Comparison of ENCODE assay signal across 8 cellular contexts in genomic region chr9:447230-448025, GRCh38. TPM values are rescaled to one million over a fixed set of nuclear protein-coding genes. Genes with fewer than 3 reads are reported as not detected.
DNase-seq lines count a peak whose midpoint lies in the region; ATAC-seq and TF ChIP-seq lines count a peak whose summit lies in the region.

No MANE protein-coding gene starts in this region.

- peak overlapping the region; percentile 67 for H2AFZ ChIP-seq in mammary epithelial cell (ENCODE audit: low read depth, low read length)

- H3K27me3 ChIP-seq in mammary epithelial cell (ENCODE audit: insufficient read depth, low read length) = no peaks in the 10 kb centered on the region

- H3K4me2 ChIP-seq in mammary epithelial cell (ENCODE audit: insufficient read depth, low read depth, low read length) = peak overlapping the region; percentile 59

- DNase-seq in T-helper 9 cell (peak; percentile 23), mammary epithelial cell (peak; percentile 97), head of caudate nucleus (no peak), SKM-1 treated with dmso at 0.1 percent for 144 hours (lab: John Stamatoyannopoulos, UW; ENCODE audit: unreplicated experiment) (no peak)
- DNase-seq in stimulated activated CD4-positive, alpha-beta T cell treated with anti-CD3 and anti-CD28 coated beads, TNF-alpha, amount 100 ng/mL, for 24 hours (ENCODE audit: low read depth in 3 of 3) = peak; percentile 22 to 37 (median 31)

- peak overlapping the region; percentile 77 for H3K27ac ChIP-seq in mammary epithelial cell (ENCODE audit: insufficient read depth, low read depth, low read length)

- TF ChIP-seq CTCF in mammary epithelial cell (conservative IDR thresholded peaks at IDR 0.05 in 1 of 2, IDR thresholded peaks at IDR 0.05 in 1 of 2; ENCODE audit: extremely low read depth in 1 of 2, insufficient read depth in 1 of 2, low read depth in 1 of 2, low read length in 2 of 2) = no peak

- in situ Hi-C loops in mammary epithelial cell (cut with MboI; ENCODE audit: low sequenced_read_pairs in 2 of 2) = no loop called here

- WGBS in mammary epithelial cell (ENCODE audit: low coverage, missing lambda C conversion rate) = 50% methylated on average over 4 of the region's 4 CpGs

- intact Hi-C loops in mammary epithelial cell (cut with micrococcal nuclease) = no loop called here
- intact Hi-C loops in head of caudate nucleus (cut with DNase I) = no loop called here

- H3K4me3 ChIP-seq in mammary epithelial cell (replicated peaks in 1 of 3; ENCODE audit: insufficient read depth in 1 of 3, low read depth in 2 of 3, low read length in 3 of 3) = no peak overlapping the region

- peaks cover 42% of the 10 kb centered on the region for H3K4me1 ChIP-seq in mammary epithelial cell (ENCODE audit: insufficient read depth, low read length)

- CTCF ChIA-PET in mammary epithelial cell (lab: Charles Lee; ENCODE audit: low non-redundant PET) = no interaction called here

- H3K9ac ChIP-seq in mammary epithelial cell (ENCODE audit: insufficient read depth, low read length) = peak overlapping the region; percentile 17

- no peaks in the 10 kb centered on the region for H4K20me1 ChIP-seq in mammary epithelial cell (ENCODE audit: insufficient read depth, low read length)

- H3K9me3 ChIP-seq in mammary epithelial cell (replicated peaks; ENCODE audit: insufficient read depth, low read length) = no peaks in the 10 kb centered on the region

- BruUV-seq in mammary epithelial cell (replicated peaks; lab: Mats Ljungman, UMichigan) = TSS peak; percentile 71

- ATAC-seq in HG02610 (IDR thresholded peaks at IDR 0.05; ENCODE audit: unreplicated experiment) (peak; percentile 91), HG03565 (IDR thresholded peaks at IDR 0.05; ENCODE audit: unreplicated experiment) (no peak), GM21447 (IDR thresholded peaks at IDR 0.05; ENCODE audit: unreplicated experiment) (no peak)

- H3K36me3 ChIP-seq in mammary epithelial cell (ENCODE audit: insufficient read depth, low read length) = no peaks in the 10 kb centered on the region

- dilution Hi-C loops in mammary epithelial cell (cut with HindIII; ENCODE audit: low sequenced_read_pairs) = no loop called here

- H3K79me2 ChIP-seq in mammary epithelial cell (ENCODE audit: insufficient read depth, low read length) = no peaks in the 10 kb centered on the region

RNA-seq across cellular contexts. Expression of gene KANK1, which starts 57.1 kb away (rescaled TPM):
- total RNA-seq in mammary epithelial cell = 10 to 100 TPM; 52.7 to 75.5 TPM
- polyA plus RNA-seq in mammary epithelial cell = 80.2 TPM
- 109 TPM for polyA minus RNA-seq in mammary epithelial cell

Comparison
In these comparisons a context has a peak if more than half of its experiments do, and no peak if none do; other contexts are left out.
1. DNase-seq: peak in T-helper 9 cell (single experiment), mammary epithelial cell (single experiment) and stimulated activated CD4-positive, alpha-beta T cell treated with anti-CD3 and anti-CD28 coated beads, TNF-alpha, amount 100 ng/mL, for 24 hours (3 of 3); none in head of caudate nucleus (0 of 42) and SKM-1 treated with dmso at 0.1 percent for 144 hours (single experiment).